Comparison of ENCODE assay signal across 16 cellular contexts in genomic region chr14:75993567-75994041, GRCh38. TPM values are rescaled to one million over a fixed set of nuclear protein-coding genes. Genes with fewer than 3 reads are reported as not detected.
A peak's percentile ranks its signal among the peaks of the same experiment; 100 is the strongest.
DNase-seq lines count a peak whose midpoint lies in the region; ATAC-seq and TF ChIP-seq lines count a peak whose summit lies in the region.
"Had no signal": no experiment of that assay in that cellular context is flagged by ENCODE, and none has a peak within 500 bp of the region (broad histone marks: within the 10 kb centered on the region; RNA-seq: fewer than 3 reads in every experiment).

No MANE protein-coding gene starts in this region.

- intact Hi-C loops in Calu3 (cut with micrococcal nuclease; ENCODE audit: unreplicated experiment) = no loop called here

- peak; percentile 58 for DNase-seq in GM12865 (ENCODE audit: low read depth)
- peak; percentile 49 for DNase-seq in left kidney (ENCODE audit: low read depth, low spot score)
- DNase-seq in Calu3 = no peak
- DNase-seq in germinal center (ENCODE audit: low spot score) = no peak
- no peak for DNase-seq in GM13976 (ENCODE audit: low spot score)
- DNase-seq: activated CD8-positive, alpha-beta memory T cell treated with anti-CD3 and anti-CD28 coated beads, Interleukin-2, amount 50 U/mL, for 4 hours; amygdala; CD4-positive, alpha-beta T cell; NCI-H146; nephron progenitor cell had no signal

- no peaks in the 10 kb centered on the region for H3K27me3 Mint-ChIP-seq in Calu3 (ENCODE audit: unreplicated experiment)
- H3K27me3 Mint-ChIP-seq: CD4-positive, alpha-beta T cell; stimulated activated naive CD8-positive, alpha-beta T cell treated with anti-CD3 and anti-CD28 coated beads, Interleukin-15, Interleukin-2, amounts not matched to agents 100 ng/mL and 50 ng/mL, for 24 hours had no signal

- BruUV-seq in Calu3 (replicated peaks; lab: Mats Ljungman, UMichigan) = no TSS peak

- no peak overlapping the region for H3K4me3 Mint-ChIP-seq in Calu3 (ENCODE audit: low read depth, unreplicated experiment)
- H3K4me3 Mint-ChIP-seq: CD4-positive, alpha-beta T cell; nephron progenitor cell; stimulated activated naive CD8-positive, alpha-beta T cell treated with anti-CD3 and anti-CD28 coated beads, Interleukin-15, Interleukin-2, amounts not matched to agents 100 ng/mL and 50 ng/mL, for 24 hours; T-helper 2 cell treated with Interferon-gamma antibody and Interleukin-4, amounts not matched to agents 5 μg/mL and 100 μg/mL, for 36 hours had no signal

- CTCF ChIA-PET in Calu3 (lab: Charles Lee) = interaction anchor here (0.7 kb wide), 1 partner anchor 261 kb away, joined by 3 read pairs; no protein-coding TSS in a partner anchor

- ATAC-seq in GM21447 (IDR thresholded peaks at IDR 0.05; ENCODE audit: unreplicated experiment) (peak; percentile 80), HG03571 (IDR thresholded peaks at IDR 0.05; ENCODE audit: unreplicated experiment) (peak; percentile 45), HG02970 (IDR thresholded peaks at IDR 0.05; ENCODE audit: low FRiP score, unreplicated experiment) (no peak)
- ATAC-seq: HCT116 had no signal

- TF ChIP-seq CTCF in GM12865 (IDR thresholded peaks at IDR 0.05; ENCODE audit: insufficient read depth, low read depth, low read length, missing control alignments) (no peak), Calu3 (IDR thresholded peaks at IDR 0.05; ENCODE audit: unreplicated experiment) (no peak), GM13976 (IDR thresholded peaks at IDR 0.05; ENCODE audit: borderline replicate concordance, control extremely low read depth, extremely low read depth, insufficient read depth, missing control alignments) (no peak)

- no peak overlapping the region for H3K27ac Mint-ChIP-seq in Calu3 (ENCODE audit: unreplicated experiment)
- H3K27ac Mint-ChIP-seq: CD4-positive, alpha-beta T cell; nephron progenitor cell; stimulated activated naive CD8-positive, alpha-beta T cell treated with anti-CD3 and anti-CD28 coated beads, Interleukin-15, Interleukin-2, amounts not matched to agents 100 ng/mL and 50 ng/mL, for 24 hours; T-helper 2 cell treated with Interferon-gamma antibody and Interleukin-4, amounts not matched to agents 5 μg/mL and 100 μg/mL, for 36 hours had no signal

- no peaks in the 10 kb centered on the region for H3K9me3 Mint-ChIP-seq in Calu3 (ENCODE audit: low read depth, unreplicated experiment)
- H3K9me3 Mint-ChIP-seq: CD4-positive, alpha-beta T cell; nephron progenitor cell; stimulated activated naive CD8-positive, alpha-beta T cell treated with anti-CD3 and anti-CD28 coated beads, Interleukin-15, Interleukin-2, amounts not matched to agents 100 ng/mL and 50 ng/mL, for 24 hours; T-helper 2 cell treated with Interferon-gamma antibody and Interleukin-4, amounts not matched to agents 5 μg/mL and 100 μg/mL, for 36 hours had no signal

- H3K36me3 Mint-ChIP-seq in Calu3 (ENCODE audit: insufficient read depth, unreplicated experiment) = peaks cover 4% of the 10 kb centered on the region

- no peak overlapping the region for H3K4me3 ChIP-seq in GM12865 (ENCODE audit: low read depth, low read length)

- H3K4me1 Mint-ChIP-seq in Calu3 (ENCODE audit: low read depth, unreplicated experiment) = no peaks in the 10 kb centered on the region

- in situ Hi-C loops in GM13976 (cut with MboI; ENCODE audit: low sequenced_read_pairs, unreplicated experiment) = no loop called here

RNA-seq across cellular contexts. Expression of gene IFT43, which starts 8.0 kb away (rescaled TPM):
- total RNA-seq in Calu3 (2022) = 37.8 and 37.9 TPM in 2 replicates

RNA-seq across cellular contexts. Expression of gene TGFB3, which starts 11.8 kb away (rescaled TPM):
- 2.2 and 2.5 TPM in 2 replicates for total RNA-seq in Calu3 (2022)

Comparison
In these comparisons a context has a peak if more than half of its experiments do, and no peak if none do; other contexts are left out.
1. DNase-seq: peak in GM12865 (single experiment) and left kidney (single experiment); none in Calu3 (single experiment), germinal center (single experiment) and GM13976 (single experiment).